Comparison of ENCODE assay signal across 12 cellular contexts in the genomic region with DNA sequence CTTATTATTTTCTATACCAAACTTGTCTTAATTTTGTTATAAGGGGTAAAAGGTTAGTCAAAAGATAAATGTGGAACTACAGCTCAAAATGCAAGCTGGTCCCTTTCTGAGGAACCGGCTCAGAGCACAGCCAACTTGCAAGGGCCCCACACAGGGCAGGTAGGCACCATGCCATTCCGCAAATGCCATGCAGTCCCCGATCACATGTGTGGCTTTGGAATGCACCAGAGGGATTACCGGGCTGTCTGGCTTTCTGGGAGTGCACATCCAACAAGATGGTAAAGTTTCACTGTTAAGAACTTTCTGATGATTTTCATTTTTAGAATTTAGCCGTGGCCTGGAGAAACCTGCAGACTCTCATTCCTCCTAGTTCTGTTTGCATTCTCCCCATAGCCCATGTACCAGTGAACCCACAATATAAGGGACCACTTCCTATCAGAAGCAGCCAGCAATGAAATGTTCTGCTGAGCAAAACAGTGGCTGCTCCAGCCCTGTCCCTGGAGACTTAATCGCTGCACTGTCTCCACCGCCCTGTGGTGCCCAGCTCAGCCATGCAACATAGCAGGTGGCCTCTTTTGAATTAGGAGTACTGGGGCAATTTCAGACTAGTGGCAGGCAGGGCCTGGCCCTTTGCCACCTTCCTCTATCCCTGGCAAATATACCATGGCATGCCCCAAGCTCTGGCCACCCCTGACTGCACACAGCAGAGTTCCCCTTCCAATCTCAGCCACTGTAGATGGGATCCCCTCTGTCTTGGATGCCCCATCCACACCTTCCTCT. TPM values are rescaled to one million over a fixed set of nuclear protein-coding genes. Genes with fewer than 3 reads are reported as not detected.
DNase-seq lines count a peak whose midpoint lies in the region; ATAC-seq and TF ChIP-seq lines count a peak whose summit lies in the region.
"Had no signal": no experiment of that assay in that cellular context is flagged by ENCODE, and none has a peak within 500 bp of the region (broad histone marks: within the 10 kb centered on the region; RNA-seq: fewer than 3 reads in every experiment).

No MANE protein-coding gene starts in this region.

- peak; percentile 77 for ATAC-seq in Right ventricle myocardium superior (ENCODE audit: poor library complexity)
- no peak for ATAC-seq in GM18873 (IDR thresholded peaks at IDR 0.05; ENCODE audit: low FRiP score, unreplicated experiment)

- DNase-seq in GM03348 (ENCODE audit: low spot score): peak; percentile 45
- DNase-seq in NCI-H345 (lab: John Stamatoyannopoulos, UW): peak; percentile 63
- no peak for DNase-seq in Right ventricle myocardium superior
- DNase-seq in retinal pigment epithelial cell (ENCODE audit: low read depth): peak; percentile 88
- DNase-seq in hippocampal formation (lab: John Stamatoyannopoulos, UW): no peak
- DNase-seq in activated T-cell treated with anti-CD3 and anti-CD28 coated beads, Interleukin-2, amount 50 U/mL, for 48 hours: no peak
- no peak for DNase-seq in AML-193 (lab: John Stamatoyannopoulos, UW)
- DNase-seq: activated CD4-positive, alpha-beta T cell treated with anti-CD3 and anti-CD28 coated beads for 48 hours; PC-9; stimulated activated CD4-positive, alpha-beta T cell treated with anti-CD3 and anti-CD28 coated beads, Interleukin-4, amount 100 ng/mL, for 1 hour had no signal

- intact Hi-C loops in Right ventricle myocardium superior (cut with DNase I): no loop called here

- TF ChIP-seq CTCF in retinal pigment epithelial cell (conservative IDR thresholded peaks at IDR 0.05; ENCODE audit: low read depth, low read length): no peak

- peak overlapping the region; percentile 16 for H3K4me3 ChIP-seq in retinal pigment epithelial cell (ENCODE audit: low read length)
- H3K4me3 ChIP-seq: esophagus muscularis mucosa, PC-9 had no signal

RNA-seq across cellular contexts. Expression of gene SHB, which starts 11.4 kb away (rescaled TPM):
- total RNA-seq in Right ventricle myocardium superior: 15.0 TPM

Comparison
In these comparisons a context has a peak if more than half of its experiments do, and no peak if none do; other contexts are left out.
1. DNase-seq: peak in GM03348 (single experiment), NCI-H345 (single experiment) and retinal pigment epithelial cell (single experiment); none in Right ventricle myocardium superior (single experiment), hippocampal formation (0 of 2), activated T-cell treated with anti-CD3 and anti-CD28 coated beads, Interleukin-2, amount 50 U/mL, for 48 hours (0 of 2) and AML-193 (0 of 2).